In genomic region chr1:208291923-208292711, GRCh38 we compare ENCODE assay signal across 22 cellular contexts. TPM values are rescaled to one million over a fixed set of nuclear protein-coding genes. Genes with fewer than 3 reads are reported as not detected.
DNase-seq lines count a peak whose midpoint lies in the region; ATAC-seq and TF ChIP-seq lines count a peak whose summit lies in the region.
"Had no signal": no experiment of that assay in that cellular context is flagged by ENCODE, and none has a peak within 500 bp of the region (broad histone marks: within the 10 kb centered on the region; RNA-seq: fewer than 3 reads in every experiment).

No MANE protein-coding gene starts in this region.

- peak; percentile 41 for ATAC-seq in mucosa of descending colon
- ATAC-seq: naive thymus-derived CD8-positive, alpha-beta T cell; stimulated activated naive CD8-positive, alpha-beta T cell treated with anti-CD3 and anti-CD28 coated beads, Interleukin-15, Interleukin-2, amounts not matched to agents 100 U/mL and 50 U/mL, for 24 hours had no signal

- DNase-seq in DMS79 treated with DMSO at 0.1 percent for 48 hours (lab: John Stamatoyannopoulos, UW) (peak; percentile 83), NCI-H2196 treated with DMSO at 0.1 percent for 48 hours (lab: John Stamatoyannopoulos, UW; ENCODE audit: unreplicated experiment) (peak; percentile 8), choroid plexus epithelial cell (ENCODE audit: low read depth) (peak; percentile 17), mucosa of descending colon (no peak), NCI-H748 treated with DMSO at 0.1 percent for 48 hours (lab: John Stamatoyannopoulos, UW) (no peak), T-helper 9 cell (no peak)
- no peak for DNase-seq in effector CD8-positive, alpha-beta T cell (lab: John Stamatoyannopoulos, UW)
- DNase-seq: activated CD4-positive, alpha-beta T cell treated with anti-CD3 and anti-CD28 coated beads, Interleukin-2, amount 50 U/mL, for 48 hours; activated CD4-positive, CD25-positive, alpha-beta regulatory T cell; activated effector memory CD4-positive, alpha-beta T cell treated with anti-CD3 and anti-CD28 coated beads, Interleukin-2, amount 50 U/mL, for 16 hours; activated naive CD8-positive, alpha-beta T cell treated with anti-CD3 and anti-CD28 coated beads, Interleukin-2, amount 10 ng/mL, durations not matched to agents 7 days and 5 days; cerebellar nuclear complex; foreskin melanocyte; naive thymus-derived CD8-positive, alpha-beta T cell; NCI-H1436; NCI-H526 treated with DMSO at 0.1 percent for 48 hours; SK-N-SH; stimulated activated CD4-positive, alpha-beta T cell treated with anti-CD3 and anti-CD28 coated beads, Interleukin-12 subunit alpha, Interleukin-12 subunit beta, amount 100 ng/mL, for 4 hours; stimulated activated CD4-positive, alpha-beta T cell treated with anti-CD3 and anti-CD28 coated beads, Interleukin-4, amount 100 ng/mL, for 4 hours; stimulated activated naive CD8-positive, alpha-beta T cell treated with anti-CD3 and anti-CD28 coated beads, Interleukin-15, Interleukin-2, amounts not matched to agents 100 U/mL and 50 U/mL, for 24 hours; T-helper 2 cell had no signal

- H3K4me1 ChIP-seq in mucosa of descending colon (ENCODE audit: low read depth) = no peaks in the 10 kb centered on the region

- H3K36me3 ChIP-seq in mucosa of descending colon (ENCODE audit: low read depth) = no peaks in the 10 kb centered on the region
- H3K36me3 ChIP-seq: thoracic aorta had no signal

- H3K4me3 ChIP-seq in choroid plexus epithelial cell (ENCODE audit: low read depth, low read length) (no peak overlapping the region), mucosa of descending colon (no peak overlapping the region)
- H3K4me3 ChIP-seq: thoracic aorta had no signal

- H3K9me3 ChIP-seq in mucosa of descending colon = no peaks in the 10 kb centered on the region
- H3K9me3 ChIP-seq: SK-N-SH, thoracic aorta had no signal

- TF ChIP-seq CTCF in choroid plexus epithelial cell (conservative IDR thresholded peaks at IDR 0.05; ENCODE audit: low read depth, low read length) = no peak
- no peak for TF ChIP-seq CTCF in mucosa of descending colon (IDR thresholded peaks at IDR 0.05)

- intact Hi-C loops in mucosa of descending colon (cut with DNase I, micrococcal nuclease) = no loop called here

RNA-seq across cellular contexts. Expression of gene PLXNA2, which starts 47.9 kb away (rescaled TPM):
- 100 to 1,000 TPM in 1 of 3 donors, 10 to 100 TPM in 2; 65.5 to 127 (median 70.6) TPM for total RNA-seq in mucosa of descending colon

Comparison
In these comparisons a context has a peak if more than half of its experiments do, and no peak if none do; other contexts are left out.
1. DNase-seq: peak in DMS79 treated with DMSO at 0.1 percent for 48 hours (single experiment), NCI-H2196 treated with DMSO at 0.1 percent for 48 hours (single experiment) and choroid plexus epithelial cell (single experiment); none in mucosa of descending colon (0 of 3), NCI-H748 treated with DMSO at 0.1 percent for 48 hours (single experiment), effector CD8-positive, alpha-beta T cell (single experiment) and T-helper 9 cell (single experiment).